ENCODE assay signal across 21 cellular contexts in the genomic region with DNA sequence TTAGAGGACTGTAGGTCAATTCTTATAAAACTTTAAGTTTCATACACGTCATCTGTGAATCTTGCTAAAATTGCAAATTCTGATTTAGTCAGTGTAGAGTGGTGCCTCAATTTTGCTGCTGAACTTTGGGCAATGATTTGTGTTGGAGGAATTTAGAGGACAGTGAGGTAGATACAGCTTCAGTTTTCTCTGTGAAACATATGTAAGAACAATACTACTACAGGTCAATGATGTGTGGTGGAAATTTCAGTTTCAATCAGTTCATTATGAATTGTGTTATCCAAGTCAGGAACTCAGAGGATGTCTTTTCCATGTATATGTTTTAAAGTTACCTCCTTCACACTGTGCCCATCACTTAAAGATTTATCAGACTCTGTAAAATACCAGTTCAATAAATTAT.
DNase-seq lines count a peak whose midpoint lies in the region; ATAC-seq, FAIRE-seq and TF ChIP-seq lines count a peak whose summit lies in the region.
"Had no signal": no experiment of that assay in that cellular context is flagged by ENCODE, and none has a peak within 500 bp of the region (broad histone marks: within the 10 kb centered on the region; RNA-seq: fewer than 3 reads in every experiment).

No MANE protein-coding gene starts in this region.

- no peaks in the 10 kb centered on the region for H4K20me1 ChIP-seq in Karpas-422 (ENCODE audit: insufficient read depth, low read depth, low read length)
- H4K20me1 ChIP-seq: BLaER1 treated with 17β-estradiol and CSF1 and Interleukin-3, amounts not matched to agents 10 nM and 100 nM had no signal

- no peak overlapping the region for H3K9ac ChIP-seq in Karpas-422 (ENCODE audit: low read length)
- H3K9ac ChIP-seq: BLaER1 treated with 17β-estradiol and CSF1 and Interleukin-3, amounts not matched to agents 10 nM and 100 nM; GM23248 had no signal

- 75 to 95% (median 82%) methylated on average over 1 of the region's 1 CpG for WGBS in small intestine, 3 donors

- no peak overlapping the region for H3K4me2 ChIP-seq in Karpas-422 (ENCODE audit: low read depth, low read length, poor library complexity, severe bottlenecking)
- H3K4me2 ChIP-seq: BLaER1 treated with 17β-estradiol and CSF1 and Interleukin-3, amounts not matched to agents 10 nM and 100 nM had no signal

- peaks cover 10% of the 10 kb centered on the region for H3K4me1 ChIP-seq in Karpas-422 (ENCODE audit: low read length)
- no peaks in the 10 kb centered on the region for H3K4me1 ChIP-seq in small intestine (ENCODE audit: control insufficient read depth in 2 of 2, insufficient read depth in 1 of 2, low read depth in 1 of 2, low read length in 1 of 2)
- H3K4me1 ChIP-seq: BLaER1 treated with 17β-estradiol and CSF1 and Interleukin-3, amounts not matched to agents 10 nM and 100 nM had no signal

- no peaks in the 10 kb centered on the region; the same call in 1 of the 2 replicates for H3K9me3 ChIP-seq in Karpas-422 (ENCODE audit: low read length)
- H3K9me3 ChIP-seq in small intestine (ENCODE audit: control insufficient read depth, low read depth): no peaks in the 10 kb centered on the region
- H3K9me3 ChIP-seq: BLaER1 treated with 17β-estradiol and CSF1 and Interleukin-3, amounts not matched to agents 10 nM and 100 nM; HAP-1 had no signal

- DNase-seq in GM12891 (ENCODE audit: insufficient read length, low spot score) (no peak), GM19239 (ENCODE audit: insufficient read length, low spot score) (no peak), Karpas-422 (no peak), NCI-H2081 treated with DMSO at 0.1 percent for 48 hours (lab: John Stamatoyannopoulos, UW) (no peak), inferior parietal cortex (ENCODE audit: extremely low spot score) (no peak), COLO668 (lab: John Stamatoyannopoulos, UW; ENCODE audit: unreplicated experiment) (no peak), small intestine (no peak)
- DNase-seq: 8988T; CD8-positive, alpha-beta T cell; COR-L47; DMS 273 treated with DMSO at 0.1 percent for 48 hours; DMS53; DND-41; EL; GM23248; IMR-90 had no signal

- H3K27ac ChIP-seq in Karpas-422 (ENCODE audit: low read length) (no peak overlapping the region), small intestine (ENCODE audit: low read depth in 1 of 2, low read length in 1 of 2) (no peak overlapping the region)
- H3K27ac ChIP-seq: BLaER1 treated with 17β-estradiol and CSF1 and Interleukin-3, amounts not matched to agents 10 nM and 100 nM; GM23248; HL-60 had no signal

- FAIRE-seq in GM12891 (lab: Jason Lieb, UNC) (peak; percentile 26), GM19239 (lab: Jason Lieb, UNC) (peak; percentile 56), small intestine (lab: Jason Lieb, UNC) (no peak)
- FAIRE-seq: K562 had no signal

- H2AFZ ChIP-seq in Karpas-422 (ENCODE audit: low read length): peak overlapping the region; percentile 39; the same call in 1 of the 2 replicates
- H2AFZ ChIP-seq: GM23248 had no signal

- no peaks in the 10 kb centered on the region for H3K27me3 ChIP-seq in Karpas-422 (ENCODE audit: low read length)
- H3K27me3 ChIP-seq in small intestine (ENCODE audit: control insufficient read depth in 2 of 2, insufficient read depth in 2 of 2, low read length in 2 of 2): no peaks in the 10 kb centered on the region
- H3K27me3 ChIP-seq: BLaER1 treated with 17β-estradiol and CSF1 and Interleukin-3, amounts not matched to agents 10 nM and 100 nM had no signal

- no peaks in the 10 kb centered on the region for H3K36me3 ChIP-seq in Karpas-422 (ENCODE audit: insufficient read depth, low read length)
- no peaks in the 10 kb centered on the region for H3K36me3 ChIP-seq in small intestine (ENCODE audit: control insufficient read depth in 2 of 2, insufficient read depth in 2 of 2, low read length in 2 of 2)
- H3K36me3 ChIP-seq: BLaER1 treated with 17β-estradiol and CSF1 and Interleukin-3, amounts not matched to agents 10 nM and 100 nM; HAP-1 had no signal

- no peak for TF ChIP-seq POLR2A in GM12891 (IDR thresholded peaks at IDR 0.05; ENCODE audit: low read depth, low read length)

- peak; percentile 51 for ATAC-seq in HG02885 (IDR thresholded peaks at IDR 0.05; ENCODE audit: poor library complexity, unreplicated experiment)
- ATAC-seq: CD8-positive, alpha-beta T cell; K562 had no signal

- H3K4me3 ChIP-seq in Karpas-422 (ENCODE audit: low read length): no peak overlapping the region
- H3K4me3 ChIP-seq in small intestine (ENCODE audit: low read depth in 1 of 2, low read length in 2 of 2): no peak overlapping the region
- H3K4me3 ChIP-seq: BLaER1 treated with 17β-estradiol and CSF1 and Interleukin-3, amounts not matched to agents 10 nM and 100 nM; GM23248; HAP-1; K562 had no signal

- H3K9me2 ChIP-seq in Karpas-422 (replicated peaks; ENCODE audit: insufficient read depth, low read length): no peaks in the 10 kb centered on the region

- H3K79me2 ChIP-seq in Karpas-422 (ENCODE audit: low read length): no peaks in the 10 kb centered on the region

TF ChIP-seq in GM12891, 5 proteins besides CTCF, POLR2A, EP300 and RAD21:
- no peak for TF ChIP-seq PAX5 (IDR thresholded peaks at IDR 0.05; ENCODE audit: insufficient read depth, low read length, severe bottlenecking)
- no peak for TF ChIP-seq TAF1 (IDR thresholded peaks at IDR 0.05; ENCODE audit: low read depth, low read length)
- TF ChIP-seq POU2F2 (IDR thresholded peaks at IDR 0.05; ENCODE audit: low read depth, low read length): no peak
- no peak for TF ChIP-seq POLR2AphosphoS5 (IDR thresholded peaks at IDR 0.05; ENCODE audit: low read depth, low read length)
- no peak for TF ChIP-seq SPI1 (IDR thresholded peaks at IDR 0.05; ENCODE audit: low read depth, low read length)
